Comparison of ENCODE assay signal across 22 cellular contexts in genomic region chr10:75875740-75876139, GRCh38.
"Had no signal": no experiment of that assay in that cellular context is flagged by ENCODE, and none has a peak within 500 bp of the region (broad histone marks: within the 10 kb centered on the region; RNA-seq: fewer than 3 reads in every experiment).

No MANE protein-coding gene starts in this region.

- FAIRE-seq: RCC 7860 had no signal

- H3K9me3 ChIP-seq: SJSA1 had no signal

- H3K4me1 ChIP-seq: SJSA1 had no signal

- DNase-seq: Kasumi-1, KG1, MV-4-11, NCI-H1048, NCI-H1105, NCI-H1417, NCI-H1436 treated with DMSO at 0.1 percent for 48 hours, NCI-H1694, NCI-H187 treated with DMSO at 0.1 percent for 48 hours, NCI-H2029 treated with DMSO at 0.1 percent for 48 hours, NCI-H2171 treated with DMSO at 0.1 percent for 48 hours, NCI-H345, NCI-H524, NCI-H526 treated with DMSO at 0.1 percent for 48 hours, NCI-H748 treated with DMSO at 0.1 percent for 48 hours, Right ventricle myocardium superior, RPMI8226, SIG-M5 had no signal

- H3K4me3 ChIP-seq: SJSA1, SK-N-MC had no signal

- H3K27ac ChIP-seq: HL-60, SJSA1, SK-N-MC had no signal

- H3K36me3 ChIP-seq: SJSA1 had no signal

- H3K27me3 ChIP-seq: SJSA1 had no signal
